In the genomic region with DNA sequence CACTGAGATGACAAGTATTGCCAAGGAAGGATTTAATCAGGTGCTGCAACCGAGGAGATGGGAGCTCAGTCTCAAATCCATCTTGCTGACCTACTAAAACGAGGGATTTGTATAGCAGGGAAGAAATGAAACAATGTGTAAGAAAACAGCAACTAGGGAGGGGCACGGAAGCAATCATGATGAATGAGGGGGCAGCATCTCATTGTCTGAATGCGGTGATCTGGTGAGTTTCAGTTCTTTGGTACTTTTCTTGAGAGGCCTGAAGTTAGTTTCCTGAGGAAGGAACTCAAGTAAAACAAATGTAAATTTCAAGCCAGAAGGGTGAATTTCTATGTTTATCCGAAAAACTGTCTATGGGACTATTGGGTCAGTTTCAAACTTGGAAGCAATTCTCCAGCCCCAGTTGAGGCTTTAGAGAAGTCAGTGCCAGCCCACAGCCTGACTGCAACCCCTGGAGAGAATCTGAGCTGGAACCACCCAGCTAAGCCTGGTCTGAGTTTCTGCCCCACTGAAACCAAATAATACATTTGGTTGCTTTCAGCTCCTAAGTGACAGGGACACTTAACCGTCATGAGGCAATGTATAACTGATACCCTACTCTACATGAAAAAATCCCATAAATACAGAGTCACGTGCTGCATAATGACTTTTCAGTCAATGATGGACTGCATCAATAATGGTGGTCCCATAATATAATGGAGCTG, we compare ENCODE assay signal across 13 cellular contexts. TPM values are rescaled to one million over a fixed set of nuclear protein-coding genes. Genes with fewer than 3 reads are reported as not detected.
DNase-seq lines count a peak whose midpoint lies in the region; ATAC-seq and TF ChIP-seq lines count a peak whose summit lies in the region.
"Had no signal": no experiment of that assay in that cellular context is flagged by ENCODE, and none has a peak within 500 bp of the region (broad histone marks: within the 10 kb centered on the region; RNA-seq: fewer than 3 reads in every experiment).

No MANE protein-coding gene starts in this region.

- peak overlapping the region; percentile 11; the same call in 1 of the 2 replicates for H3K4me2 ChIP-seq in KMS-11

- no peak for TF ChIP-seq CTCF in GM06990 (IDR thresholded peaks at IDR 0.05; ENCODE audit: insufficient read depth, low read length, poor library complexity, severe bottlenecking)
- no peak for TF ChIP-seq CTCF in KMS-11 (conservative IDR thresholded peaks at IDR 0.05; ENCODE audit: low read depth, low read length)
- TF ChIP-seq CTCF in body of pancreas (IDR thresholded peaks at IDR 0.05), result no peak

- H3K36me3 ChIP-seq in GM06990 (ENCODE audit: control insufficient read depth, insufficient read depth, low read length) (no peaks in the 10 kb centered on the region), KMS-11 (ENCODE audit: insufficient read depth) (no peaks in the 10 kb centered on the region), body of pancreas (replicated peaks in 1 of 2; ENCODE audit: insufficient read depth in 1 of 2, low read depth in 2 of 2) (no peaks in the 10 kb centered on the region)

- H3K9me3 ChIP-seq in body of pancreas, result no peaks in the 10 kb centered on the region

- no peaks in the 10 kb centered on the region for H3K79me2 ChIP-seq in KMS-11 (ENCODE audit: insufficient read depth, low read depth)

- ATAC-seq in GM19397 (IDR thresholded peaks at IDR 0.05; ENCODE audit: unreplicated experiment) (peak; percentile 71), HG02852 (IDR thresholded peaks at IDR 0.05; ENCODE audit: unreplicated experiment) (peak; percentile 81), body of pancreas (no peak)
- ATAC-seq: effector memory CD8-positive, alpha-beta T cell; stimulated activated naive CD8-positive, alpha-beta T cell treated with anti-CD3 and anti-CD28 coated beads, Interleukin-15, amount 100 ng/mL, for 72 hours had no signal

- H3K27ac ChIP-seq in KMS-11 (peak overlapping the region; percentile 1; the same call in 1 of the 2 replicates), body of pancreas (no peak overlapping the region)

- intact Hi-C loops in body of pancreas (cut with DNase I), result no loop called here

- H3K9ac ChIP-seq in KMS-11, result no peak overlapping the region

- H2AFZ ChIP-seq in KMS-11 (ENCODE audit: low read depth), result peak overlapping the region; percentile 4; the same call in 1 of the 2 replicates

- no peak for TF ChIP-seq POLR2A in body of pancreas (IDR thresholded peaks at IDR 0.05)

- H3K27me3 ChIP-seq in GM06990 (replicated peaks; ENCODE audit: control insufficient read depth, insufficient read depth, low read length), result no peaks in the 10 kb centered on the region; the same call in 1 of the 2 replicates
- no peaks in the 10 kb centered on the region for H3K27me3 ChIP-seq in KMS-11 (ENCODE audit: insufficient read depth, low read depth)
- H3K27me3 ChIP-seq in body of pancreas, result no peaks in the 10 kb centered on the region

- WGBS in body of pancreas, 2 donors, result 80 to 88% methylated on average over 7 of the region's 7 CpGs

- H3K4me1 ChIP-seq in KMS-11 (ENCODE audit: low read depth, poor library complexity, severe bottlenecking) (no peaks in the 10 kb centered on the region), body of pancreas (peaks cover 9% of the 10 kb centered on the region)

- no peak overlapping the region for H3K4me3 ChIP-seq in GM06990 (replicated peaks; ENCODE audit: low read depth, low read length)
- H3K4me3 ChIP-seq in KMS-11 (IDR thresholded peaks at IDR 0.05; ENCODE audit: insufficient read depth, low read depth, low read length), result no peak overlapping the region
- H3K4me3 ChIP-seq in body of pancreas, result no peak overlapping the region

- no peaks in the 10 kb centered on the region for H4K20me1 ChIP-seq in KMS-11 (ENCODE audit: insufficient read depth)

- DNase-seq in GM06990 (ENCODE audit: extremely low read depth, insufficient read length) (peak; percentile 24), body of pancreas (no peak), retina (no peak), H4 (ENCODE audit: low spot score) (no peak), GDM1 (lab: John Stamatoyannopoulos, UW) (no peak)
- DNase-seq: anterior cingulate cortex; effector memory CD8-positive, alpha-beta T cell; NCI-H1417; stimulated activated CD4-positive, alpha-beta T cell treated with anti-CD3 and anti-CD28 coated beads, Interleukin-2, amount 100 ng/mL, for 24 hours; stimulated activated naive CD8-positive, alpha-beta T cell treated with anti-CD3 and anti-CD28 coated beads, Interleukin-15, amount 100 ng/mL, for 72 hours had no signal

RNA-seq across cellular contexts. Expression of gene TNS3, which starts 45.8 kb away (rescaled TPM):
- total RNA-seq in body of pancreas, result 100 to 1,000 TPM; 100 to 265 TPM
- 143 and 147 TPM in 2 replicates for total RNA-seq in H4 (2014; rRNA removed; shearing (Covaris generic))
